Comparison of ENCODE assay signal across 15 cellular contexts in the genomic region with DNA sequence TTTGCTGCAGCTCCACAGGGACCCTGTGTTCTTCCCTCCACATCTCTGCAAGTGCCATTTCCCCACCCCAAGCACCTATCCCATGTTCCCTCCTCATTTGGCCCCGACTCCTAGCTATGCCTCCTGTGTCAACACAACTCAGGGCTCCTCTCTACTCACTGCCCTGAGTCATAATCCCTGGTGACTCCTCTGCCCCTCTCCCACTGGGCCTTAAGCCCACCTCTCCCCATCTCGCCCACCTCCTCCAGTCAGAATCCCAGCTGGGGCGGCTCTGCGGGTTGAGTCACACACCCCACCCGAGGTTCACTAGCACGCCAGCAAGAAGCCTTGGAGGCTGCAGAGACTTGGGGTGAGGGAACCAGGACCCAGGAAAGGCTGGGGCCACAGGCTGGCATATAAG.
DNase-seq lines count a peak whose midpoint lies in the region; ATAC-seq and TF ChIP-seq lines count a peak whose summit lies in the region.
"Had no signal": no experiment of that assay in that cellular context is flagged by ENCODE, and none has a peak within 500 bp of the region (broad histone marks: within the 10 kb centered on the region; RNA-seq: fewer than 3 reads in every experiment).

No MANE protein-coding gene starts in this region.

- H3K27ac ChIP-seq in IMR-90 (ENCODE audit: insufficient read depth, low read length), result peak overlapping the region; percentile 21; the same call in 1 of the 2 replicates
- H3K27ac ChIP-seq in mesenchymal stem cell (ENCODE audit: low read length, poor library complexity, severe bottlenecking), result peak overlapping the region; percentile 10
- H3K27ac ChIP-seq in left ventricle myocardium inferior (replicated peaks), result no peak overlapping the region
- H3K27ac ChIP-seq in right lobe of liver, result no peak overlapping the region
- H3K27ac ChIP-seq: parathyroid adenoma, testis had no signal

- H3K36me3 ChIP-seq in IMR-90 (ENCODE audit: control insufficient read depth, insufficient read depth, low read length), result no peaks in the 10 kb centered on the region
- H3K36me3 ChIP-seq in mesenchymal stem cell (ENCODE audit: control insufficient read depth in 1 of 2, insufficient read depth in 2 of 2, low read depth in 1 of 2, low read length in 2 of 2), result no peaks in the 10 kb centered on the region
- H3K36me3 ChIP-seq in left ventricle myocardium inferior, result no peaks in the 10 kb centered on the region
- no peaks in the 10 kb centered on the region for H3K36me3 ChIP-seq in right lobe of liver

- H3K4me2 ChIP-seq in IMR-90 (ENCODE audit: low read depth, low read length) (peak overlapping the region; percentile 27; the same call in 1 of the 2 replicates), mesenchymal stem cell (ENCODE audit: low read length, poor library complexity, severe bottlenecking) (no peak overlapping the region)

- no peak; the same call in none of the 2 replicates for TF ChIP-seq RAD21 in IMR-90 (IDR thresholded peaks at IDR 0.05; ENCODE audit: low read length)

- peak overlapping the region; percentile 43 to 82; a peak in 3 of 4 replicates for H4K8ac ChIP-seq in IMR-90 (ENCODE audit: low read depth in 2 of 2, low read length in 2 of 2)
- H4K8ac ChIP-seq in mesenchymal stem cell (ENCODE audit: low read length), result peak overlapping the region; percentile 53

- CTCF ChIA-PET in IMR-90 (lab: Yijun Ruan, JAX), result no interaction called here

- peak overlapping the region; percentile 93; the same call in 2 of the 3 replicates for H2BK15ac ChIP-seq in IMR-90 (ENCODE audit: low read depth, low read length)
- no peak overlapping the region for H2BK15ac ChIP-seq in mesenchymal stem cell (ENCODE audit: low read depth, poor library complexity, severe bottlenecking)

- peak overlapping the region; percentile 1; the same call in 1 of the 2 replicates for H4K5ac ChIP-seq in IMR-90 (ENCODE audit: low read depth, low read length)

- no peaks in the 10 kb centered on the region for H3K27me3 ChIP-seq in IMR-90 (ENCODE audit: control insufficient read depth, insufficient read depth, low read length)
- peaks cover 0 to 24% of the 10 kb centered on the region in 2 experiments for H3K27me3 ChIP-seq in mesenchymal stem cell (ENCODE audit: control insufficient read depth in 1 of 2, insufficient read depth in 1 of 2, low read length in 2 of 2)
- peaks cover 48% of the 10 kb centered on the region for H3K27me3 ChIP-seq in left ventricle myocardium inferior (ENCODE audit: low read depth)
- no peaks in the 10 kb centered on the region for H3K27me3 ChIP-seq in right lobe of liver
- H3K27me3 ChIP-seq: testis had no signal

- DNase-seq in AG08395 (ENCODE audit: low spot score) (peak; percentile 40), IMR-90 (peak; percentile 97), brain pericyte (ENCODE audit: low read depth, low spot score) (peak; percentile 78), mesenchymal stem cell (peak; percentile 80), DMS53 treated with DMSO at 0.1 percent for 48 hours (lab: John Stamatoyannopoulos, UW; ENCODE audit: unreplicated experiment) (no peak), left ventricle myocardium inferior (no peak), right lobe of liver (no peak)
- no peak for DNase-seq in activated CD4-positive, alpha-beta T cell treated with anti-CD3 and anti-CD28 coated beads for 1 hour
- DNase-seq: activated CD8-positive, alpha-beta memory T cell treated with anti-CD3 and anti-CD28 coated beads, Interleukin-2, amount 50 U/mL, for 48 hours; DMS53; NCI-H1436 treated with DMSO at 0.1 percent for 48 hours; NCI-H446; testis had no signal

- peaks cover 15% of the 10 kb centered on the region for H3K9me3 ChIP-seq in IMR-90 (ENCODE audit: control insufficient read depth, insufficient read depth, low read length)
- peaks cover 21% of the 10 kb centered on the region for H3K9me3 ChIP-seq in mesenchymal stem cell (ENCODE audit: control insufficient read depth, low read length)
- peaks cover 29% of the 10 kb centered on the region for H3K9me3 ChIP-seq in left ventricle myocardium inferior (replicated peaks)
- no peaks in the 10 kb centered on the region for H3K9me3 ChIP-seq in right lobe of liver
- H3K9me3 ChIP-seq: testis had no signal

- H3K23ac ChIP-seq in IMR-90 (ENCODE audit: low read depth, low read length) (peak overlapping the region; percentile 87), mesenchymal stem cell (ENCODE audit: low read length in 2 of 2) (peak overlapping the region in 1 of 2 experiments; percentile 35)

- H3K9me1 ChIP-seq in IMR-90 (ENCODE audit: insufficient read depth, low read length), result peaks cover 21% of the 10 kb centered on the region

- H3K4ac ChIP-seq in IMR-90 (ENCODE audit: low read depth, low read length) (peak overlapping the region; percentile 94), mesenchymal stem cell (ENCODE audit: low read depth in 1 of 2, low read length in 2 of 2) (peak overlapping the region in 1 of 2 experiments; percentile 34)

- H2AK5ac ChIP-seq in IMR-90 (ENCODE audit: low read depth, low read length) (peak overlapping the region; percentile 97), mesenchymal stem cell (ENCODE audit: low read length, severe bottlenecking) (peak overlapping the region; percentile 7)

- ATAC-seq in IMR-90 (ENCODE audit: low read depth) (peak; percentile 76), right lobe of liver (no peak)
- ATAC-seq: GM12878 had no signal

- H3K4me3 ChIP-seq in IMR-90 (ENCODE audit: insufficient read depth, low read depth, low read length) (no peak overlapping the region), mesenchymal stem cell (ENCODE audit: insufficient read depth in 1 of 2, low read depth in 1 of 2, low read length in 2 of 2) (no peak overlapping the region), left ventricle myocardium inferior (no peak overlapping the region), right lobe of liver (no peak overlapping the region)
- H3K4me3 ChIP-seq: GM12878, testis had no signal

- no peak for TF ChIP-seq POLR2A in IMR-90 (IDR thresholded peaks at IDR 0.05; ENCODE audit: low read depth, low read length)
- TF ChIP-seq POLR2A in right lobe of liver (IDR thresholded peaks at IDR 0.05), result no peak

- H3K18ac ChIP-seq in IMR-90 (ENCODE audit: low read depth, low read length), result peak overlapping the region; percentile 30; the same call in 1 of the 2 replicates
- peak overlapping the region in 1 of 2 experiments; percentile 54 for H3K18ac ChIP-seq in mesenchymal stem cell (ENCODE audit: low read depth in 1 of 2, low read length in 2 of 2)

- H4K20me1 ChIP-seq in IMR-90 (ENCODE audit: insufficient read depth, low read length), result no peaks in the 10 kb centered on the region; the same call in 1 of the 2 replicates

- H3K56ac ChIP-seq in IMR-90 (ENCODE audit: extremely low read depth, insufficient read depth, low read length), result peak overlapping the region; percentile 42; the same call in 1 of the 2 replicates

- dilution Hi-C loops in IMR-90 (cut with HindIII; ENCODE audit: low sequenced_read_pairs, unreplicated experiment), result no loop called here

- H3K14ac ChIP-seq in IMR-90 (replicated peaks; ENCODE audit: low read depth, low read length) (peak overlapping the region; percentile 76; the same call in 1 of the 2 replicates), mesenchymal stem cell (ENCODE audit: low read length in 2 of 2) (no peak overlapping the region)

- H2BK120ac ChIP-seq in IMR-90 (ENCODE audit: low read depth, low read length) (peak overlapping the region; percentile 97), mesenchymal stem cell (ENCODE audit: low read depth, low read length) (no peak overlapping the region)

- TF ChIP-seq CTCF in IMR-90 (conservative IDR thresholded peaks at IDR 0.05; ENCODE audit: low read depth, low read length), result no peak
- TF ChIP-seq CTCF in left ventricle myocardium inferior (IDR thresholded peaks at IDR 0.05; ENCODE audit: borderline replicate concordance), result no peak
- TF ChIP-seq CTCF in right lobe of liver (IDR thresholded peaks at IDR 0.05), result no peak

- intact Hi-C loops in IMR-90 (cut with micrococcal nuclease), result loop anchor here (2.0 to 10.0 kb wide), 2 partner anchors 140 to 350 kb away; no protein-coding TSS in a partner anchor
- intact Hi-C loops in left ventricle myocardium inferior (cut with micrococcal nuclease), result no loop called here
- intact Hi-C loops in right lobe of liver (cut with DNase I), result no loop called here

- H3K79me1 ChIP-seq in IMR-90 (ENCODE audit: low read depth in 1 of 2, low read length in 2 of 2), result peaks cover 4 to 11% of the 10 kb centered on the region in 2 experiments; a peak in 2 of 4 replicates
- no peaks in the 10 kb centered on the region for H3K79me1 ChIP-seq in mesenchymal stem cell (replicated peaks; ENCODE audit: low read length, poor library complexity, severe bottlenecking)

- POLR2A ChIA-PET in IMR-90 (lab: Charles Lee; ENCODE audit: unreplicated experiment), result no interaction called here

- no TSS peak for BruUV-seq in IMR-90 (replicated peaks; lab: Mats Ljungman, UMichigan)

- H2BK5ac ChIP-seq in IMR-90 (ENCODE audit: low read depth, low read length, poor library complexity, severe bottlenecking), result peak overlapping the region; percentile 67
- peak overlapping the region; percentile 39 for H2BK5ac ChIP-seq in mesenchymal stem cell (ENCODE audit: low read depth, low read length, poor library complexity, severe bottlenecking)

- peaks cover 24% of the 10 kb centered on the region for H3K4me1 ChIP-seq in IMR-90 (ENCODE audit: control insufficient read depth, insufficient read depth, low read length)
- H3K4me1 ChIP-seq in mesenchymal stem cell (ENCODE audit: control insufficient read depth, insufficient read depth, low read depth, low read length), result peaks cover 41% of the 10 kb centered on the region
- H3K4me1 ChIP-seq in left ventricle myocardium inferior, result peaks cover 12% of the 10 kb centered on the region
- H3K4me1 ChIP-seq in right lobe of liver, result no peaks in the 10 kb centered on the region
- H3K4me1 ChIP-seq: parathyroid adenoma, testis had no signal

- H2AK9ac ChIP-seq in IMR-90 (replicated peaks; ENCODE audit: low read depth, low read length, poor library complexity), result peak overlapping the region; percentile 94

- H4K91ac ChIP-seq in IMR-90 (ENCODE audit: insufficient read depth, low read depth, low read length), result peak overlapping the region; percentile 92
- H4K91ac ChIP-seq in mesenchymal stem cell (ENCODE audit: low read length), result peak overlapping the region; percentile 35

- H2BK20ac ChIP-seq in IMR-90 (ENCODE audit: low read depth, low read length), result peak overlapping the region; percentile 96

- H2AFZ ChIP-seq in IMR-90 (replicated peaks; ENCODE audit: low read length, poor library complexity) (peak overlapping the region; percentile 82), mesenchymal stem cell (ENCODE audit: low read depth, low read length) (no peak overlapping the region)
- H2AFZ ChIP-seq: parathyroid adenoma had no signal

- in situ Hi-C loops in IMR-90 (cut with MboI; ENCODE audit: low sequenced_read_pairs), result no loop called here

- no peak overlapping the region for H3K9ac ChIP-seq in IMR-90 (ENCODE audit: low read depth, low read length)
- no peak overlapping the region for H3K9ac ChIP-seq in mesenchymal stem cell (ENCODE audit: low read length)
- H3K9ac ChIP-seq: parathyroid adenoma had no signal

- H2BK12ac ChIP-seq in mesenchymal stem cell (ENCODE audit: low read length in 2 of 2), result peak overlapping the region in 1 of 2 experiments; percentile 76

- 7% methylated on average over 3 of the region's 6 CpGs; no CpG with 5 or more reads in 1 of the 2 experiments for WGBS in IMR-90 (ENCODE audit: extremely low coverage in 2 of 2, insufficient read length in 1 of 2), 2 experiments
- WGBS in mesenchymal stem cell, result 20% methylated on average over 6 of the region's 6 CpGs
- 77% methylated on average over 6 of the region's 6 CpGs for WGBS in right lobe of liver (ENCODE audit: insufficient coverage, low coverage, low lambda C conversion rate, missing lambda C conversion rate)

Comparison
In these comparisons a context has a peak if more than half of its experiments do, and no peak if none do; other contexts are left out.
1. DNase-seq: peak in AG08395 (single experiment), IMR-90 (single experiment), brain pericyte (single experiment) and mesenchymal stem cell (single experiment); none in DMS53 treated with DMSO at 0.1 percent for 48 hours (single experiment), left ventricle myocardium inferior (single experiment), right lobe of liver (0 of 3) and activated CD4-positive, alpha-beta T cell treated with anti-CD3 and anti-CD28 coated beads for 1 hour (single experiment).
2. H3K27ac ChIP-seq: peak in IMR-90 (single experiment) and mesenchymal stem cell (single experiment); none in left ventricle myocardium inferior (single experiment) and right lobe of liver (0 of 3).